In genomic region chr17:12580640-12581039, GRCh38 we compare ENCODE assay signal across 19 cellular contexts.
DNase-seq lines count a peak whose midpoint lies in the region; ATAC-seq and TF ChIP-seq lines count a peak whose summit lies in the region.
"Had no signal": no experiment of that assay in that cellular context is flagged by ENCODE, and none has a peak within 500 bp of the region (broad histone marks: within the 10 kb centered on the region; RNA-seq: fewer than 3 reads in every experiment).

No MANE protein-coding gene starts in this region.

- H3K27me3 ChIP-seq in cardiac muscle cell (no peaks in the 10 kb centered on the region), mesenchymal stem cell (ENCODE audit: control insufficient read depth in 1 of 2, insufficient read depth in 1 of 2, low read length in 2 of 2) (peaks cover 0 to 13% of the 10 kb centered on the region in 2 experiments), tibial artery (no peaks in the 10 kb centered on the region)

- H2BK12ac ChIP-seq in mesenchymal stem cell (ENCODE audit: low read length in 2 of 2), result no peak overlapping the region

- H3K4me3 Mint-ChIP-seq in activated T-cell treated with anti-CD3 and anti-CD28 coated beads, Interleukin-2, amount 50 U/mL, for 4 hours, result no peak overlapping the region

- H3K4ac ChIP-seq in mesenchymal stem cell (ENCODE audit: low read depth in 1 of 2, low read length in 2 of 2), result no peak overlapping the region

- no peak overlapping the region for H2AK5ac ChIP-seq in mesenchymal stem cell (ENCODE audit: low read length, severe bottlenecking)

- intact Hi-C loops in cardiac septum (cut with DNase I) (no loop called here), tibial artery (cut with DNase I; ENCODE audit: low total_unique reads) (loop anchor here (5.0 kb wide), 1 partner anchor 47 kb away; no protein-coding TSS in a partner anchor)

- no peak overlapping the region for H2BK15ac ChIP-seq in mesenchymal stem cell (ENCODE audit: low read depth, poor library complexity, severe bottlenecking)

- no peaks in the 10 kb centered on the region for H3K9me3 ChIP-seq in cardiac muscle cell (ENCODE audit: low read depth)
- H3K9me3 ChIP-seq in mesenchymal stem cell (ENCODE audit: control insufficient read depth, low read length), result no peaks in the 10 kb centered on the region
- no peaks in the 10 kb centered on the region for H3K9me3 ChIP-seq in tibial artery
- H3K9me3 ChIP-seq: Caco-2 had no signal

- no peak overlapping the region for H4K8ac ChIP-seq in mesenchymal stem cell (ENCODE audit: low read length)

- TF ChIP-seq CTCF in cardiac muscle cell (IDR thresholded peaks at IDR 0.05; ENCODE audit: low read depth, low read length), result no peak
- no peak for TF ChIP-seq CTCF in choroid plexus epithelial cell (conservative IDR thresholded peaks at IDR 0.05; ENCODE audit: low read depth, low read length)
- TF ChIP-seq CTCF in tibial artery (IDR thresholded peaks at IDR 0.05), result no peak

- H2BK5ac ChIP-seq in mesenchymal stem cell (ENCODE audit: low read depth, low read length, poor library complexity, severe bottlenecking), result no peak overlapping the region

- 19% methylated on average over 6 of the region's 6 CpGs for WGBS in mesenchymal stem cell

- no peaks in the 10 kb centered on the region for H3K27me3 Mint-ChIP-seq in activated T-cell treated with anti-CD3 and anti-CD28 coated beads, Interleukin-2, amount 50 U/mL, for 4 hours (ENCODE audit: low read depth)

- peak in 1 of 2 donors; percentile 57 for DNase-seq in cardiac muscle cell (ENCODE audit: low read depth in 1 of 2, low spot score in 1 of 2)
- DNase-seq in cardiac septum (ENCODE audit: low spot score), result no peak
- peak; percentile 18 for DNase-seq in choroid plexus epithelial cell (ENCODE audit: low read depth)
- DNase-seq in mesenchymal stem cell, result peak; percentile 48
- DNase-seq in tibial artery, result no peak
- no peak for DNase-seq in activated T-cell treated with anti-CD3 and anti-CD28 coated beads, Interleukin-2, amount 50 U/mL, for 4 hours
- no peak for DNase-seq in NCI-H82 treated with DMSO at 0.1 percent for 48 hours (lab: John Stamatoyannopoulos, UW; ENCODE audit: unreplicated experiment)
- DNase-seq: Caco-2; DMS53; KG1; NCI-H1048; NCI-H146; NCI-H2227 treated with DMSO at 0.1 percent for 48 hours; NCI-H526 treated with DMSO at 0.1 percent for 48 hours; NK-92 treated with Interleukin-12 subunit alpha and Interleukin-12 subunit beta, amount 100 ng/mL, for 24 hours; PC-3 had no signal

- H3K36me3 ChIP-seq in cardiac muscle cell (no peaks in the 10 kb centered on the region), mesenchymal stem cell (ENCODE audit: control insufficient read depth in 1 of 2, insufficient read depth in 2 of 2, low read depth in 1 of 2, low read length in 2 of 2) (no peaks in the 10 kb centered on the region), tibial artery (no peaks in the 10 kb centered on the region)

- H3K9me3 Mint-ChIP-seq in activated T-cell treated with anti-CD3 and anti-CD28 coated beads, Interleukin-2, amount 50 U/mL, for 4 hours, result peaks cover 7% of the 10 kb centered on the region

- H3K4me3 ChIP-seq in cardiac muscle cell (no peak overlapping the region), choroid plexus epithelial cell (ENCODE audit: low read depth, low read length) (no peak overlapping the region), mesenchymal stem cell (ENCODE audit: insufficient read depth in 1 of 2, low read depth in 1 of 2, low read length in 2 of 2) (no peak overlapping the region), tibial artery (peak overlapping the region; percentile 15 to 31)

- H3K23ac ChIP-seq in mesenchymal stem cell (ENCODE audit: low read length in 2 of 2), result no peak overlapping the region

- H4K91ac ChIP-seq in mesenchymal stem cell (ENCODE audit: low read length), result no peak overlapping the region

- H3K14ac ChIP-seq in mesenchymal stem cell (ENCODE audit: low read length in 2 of 2), result no peak overlapping the region

- no peak overlapping the region for H3K18ac ChIP-seq in mesenchymal stem cell (ENCODE audit: low read depth in 1 of 2, low read length in 2 of 2)

- no peaks in the 10 kb centered on the region for H3K4me1 Mint-ChIP-seq in activated T-cell treated with anti-CD3 and anti-CD28 coated beads, Interleukin-2, amount 50 U/mL, for 4 hours (ENCODE audit: low read depth)
- H3K4me1 Mint-ChIP-seq: CD14-positive monocyte had no signal

- no peak overlapping the region for H2AFZ ChIP-seq in mesenchymal stem cell (ENCODE audit: low read depth, low read length)

- peak overlapping the region; percentile 89 for H3K27ac ChIP-seq in cardiac muscle cell
- H3K27ac ChIP-seq in mesenchymal stem cell (ENCODE audit: low read length, poor library complexity, severe bottlenecking), result no peak overlapping the region
- peak overlapping the region; percentile 47 to 65 for H3K27ac ChIP-seq in tibial artery
- H3K27ac ChIP-seq: HL-60 had no signal

- H3K4me1 ChIP-seq in cardiac muscle cell (ENCODE audit: low read depth), result peaks cover 41% of the 10 kb centered on the region
- no peaks in the 10 kb centered on the region for H3K4me1 ChIP-seq in mesenchymal stem cell (ENCODE audit: control insufficient read depth, insufficient read depth, low read depth, low read length)
- H3K4me1 ChIP-seq in tibial artery, result peaks cover 0 to 45% (median 0%) of the 10 kb centered on the region in 4 donors
- H3K4me1 ChIP-seq: Caco-2 had no signal

- H3K4me2 ChIP-seq in mesenchymal stem cell (ENCODE audit: low read length, poor library complexity, severe bottlenecking), result no peak overlapping the region

- H2BK120ac ChIP-seq in mesenchymal stem cell (ENCODE audit: low read depth, low read length), result no peak overlapping the region

- ATAC-seq in activated T-cell treated with anti-CD3 and anti-CD28 coated beads, Interleukin-2, amount 50 U/mL, for 4 hours, result no peak
- ATAC-seq in GM21717 (IDR thresholded peaks at IDR 0.05; ENCODE audit: unreplicated experiment), result no peak
- ATAC-seq: PC-3 had no signal

- no peak overlapping the region for H3K9ac ChIP-seq in mesenchymal stem cell (ENCODE audit: low read length)

- H3K79me1 ChIP-seq in mesenchymal stem cell (replicated peaks; ENCODE audit: low read length, poor library complexity, severe bottlenecking), result no peaks in the 10 kb centered on the region

- H3K36me3 Mint-ChIP-seq in activated T-cell treated with anti-CD3 and anti-CD28 coated beads, Interleukin-2, amount 50 U/mL, for 4 hours (ENCODE audit: insufficient read depth), result no peaks in the 10 kb centered on the region
- H3K36me3 Mint-ChIP-seq: CD14-positive monocyte had no signal

Comparison
In these comparisons a context has a peak if more than half of its experiments do, and no peak if none do; other contexts are left out.
1. DNase-seq: peak in choroid plexus epithelial cell (single experiment) and mesenchymal stem cell (single experiment); none in cardiac septum (single experiment), tibial artery (0 of 2), activated T-cell treated with anti-CD3 and anti-CD28 coated beads, Interleukin-2, amount 50 U/mL, for 4 hours (single experiment) and NCI-H82 treated with DMSO at 0.1 percent for 48 hours (single experiment).
2. H3K4me3 ChIP-seq: peak in tibial artery (2 of 2); none in cardiac muscle cell (single experiment), choroid plexus epithelial cell (single experiment) and mesenchymal stem cell (0 of 2).